Comparison of ENCODE assay signal across 1 cellular context in genomic region chr13:99968521-99969367, GRCh38.
A peak's percentile ranks its signal among the peaks of the same experiment; 100 is the strongest.
TF ChIP-seq lines count a peak whose summit lies in the region.

No MANE protein-coding gene starts in this region.

TF ChIP-seq in HCT116, 20 proteins besides CTCF, POLR2A, EP300 and RAD21 (continued from another document):
- TF ChIP-seq ELF1 (IDR thresholded peaks at IDR 0.05; ENCODE audit: borderline replicate concordance, low read depth) (no peak), ZFX (IDR thresholded peaks at IDR 0.05) (peak; percentile 85), EZH2phosphoT487 (IDR thresholded peaks at IDR 0.05; ENCODE audit: borderline replicate concordance) (no peak)
